10 cellular contexts compared by ENCODE assay signal in genomic region chr6:99416892-99417767, GRCh38. TPM values are rescaled to one million over a fixed set of nuclear protein-coding genes. Genes with fewer than 3 reads are reported as not detected.
DNase-seq lines count a peak whose midpoint lies in the region; ATAC-seq, FAIRE-seq and TF ChIP-seq lines count a peak whose summit lies in the region.
"Had no signal": no experiment of that assay in that cellular context is flagged by ENCODE, and none has a peak within 500 bp of the region (broad histone marks: within the 10 kb centered on the region; RNA-seq: fewer than 3 reads in every experiment).

No MANE protein-coding gene starts in this region.

- H3K27ac ChIP-seq in OCI-LY7 (ENCODE audit: low read depth, low read length, poor library complexity, severe bottlenecking) = no peak overlapping the region

- peaks cover 7% of the 10 kb centered on the region for H3K36me3 Mint-ChIP-seq in WTC11

- no peak for TF ChIP-seq POLR2A in GM12892 (IDR thresholded peaks at IDR 0.05; ENCODE audit: low read depth, low read length)

- CTCF ChIA-PET in OCI-LY7 (lab: Charles Lee; ENCODE audit: unreplicated experiment) = no interaction called here
- CTCF ChIA-PET in WTC11 (lab: Charles Lee) = no interaction called here

- H3K79me2 ChIP-seq in OCI-LY7 (ENCODE audit: insufficient read depth, low read depth, low read length) = peaks cover 100% of the 10 kb centered on the region

- no peak overlapping the region for H2AFZ ChIP-seq in OCI-LY7 (ENCODE audit: low read length)

- peaks cover 54% of the 10 kb centered on the region for H4K20me1 ChIP-seq in OCI-LY7 (ENCODE audit: insufficient read depth, low read length)

- H3K4me1 ChIP-seq in OCI-LY7 (ENCODE audit: insufficient read depth, low read length, poor library complexity, severe bottlenecking) = peaks cover 28% of the 10 kb centered on the region

- ATAC-seq in GM19395 (IDR thresholded peaks at IDR 0.05; ENCODE audit: unreplicated experiment) (peak; percentile 90), HG02970 (IDR thresholded peaks at IDR 0.05; ENCODE audit: low FRiP score, unreplicated experiment) (peak; percentile 77), WTC11 (no peak)

- H3K36me3 ChIP-seq in OCI-LY7 (ENCODE audit: insufficient read depth, low read length) = peaks cover 62% of the 10 kb centered on the region

- no peaks in the 10 kb centered on the region for H3K9me2 ChIP-seq in OCI-LY7 (ENCODE audit: insufficient read depth, low read length)

- DNase-seq in GM12892 (ENCODE audit: insufficient read length) (no peak), OCI-LY7 (ENCODE audit: low spot score) (peak; percentile 22), SHP77 treated with DMSO at 0.1 percent for 48 hours (lab: John Stamatoyannopoulos, UW) (no peak), WTC11 (ENCODE audit: low spot score) (no peak), DMS79 (lab: John Stamatoyannopoulos, UW) (no peak), NCI-H526 (lab: John Stamatoyannopoulos, UW) (no peak)
- DNase-seq: DMS53, hypothalamus had no signal

- H3K9me3 Mint-ChIP-seq in WTC11 = no peaks in the 10 kb centered on the region

- no peaks in the 10 kb centered on the region for H3K27me3 Mint-ChIP-seq in WTC11 (ENCODE audit: low read depth)

- BruUV-seq in OCI-LY7 (replicated peaks; lab: Mats Ljungman, UMichigan) = no TSS peak

- intact Hi-C loops in OCI-LY7 (cut with micrococcal nuclease; ENCODE audit: unreplicated experiment) = no loop called here

- POLR2A ChIA-PET in OCI-LY7 (lab: Charles Lee) = interaction anchor here (0.7 to 1.5 kb wide), 3 partner anchors 9 to 23 kb away, joined by 3 to 9 read pairs (median 5); no protein-coding TSS in a partner anchor
- POLR2A ChIA-PET in WTC11 (lab: Charles Lee) = interaction anchor here (0.7 kb wide), 3 partner anchors 41 to 65 kb away, joined by 6 read pairs; no protein-coding TSS in a partner anchor

- FAIRE-seq in GM12892 (lab: Jason Lieb, UNC) = peak; percentile 66

- no peak overlapping the region; the same call in 1 of the 2 replicates for H3K27ac Mint-ChIP-seq in WTC11

- no peak overlapping the region for H3K4me3 ChIP-seq in OCI-LY7 (ENCODE audit: low read depth, low read length, poor library complexity, severe bottlenecking)

- no peak overlapping the region for H3K4me3 Mint-ChIP-seq in WTC11

- H3K9me3 ChIP-seq in OCI-LY7 (ENCODE audit: low read length) = no peaks in the 10 kb centered on the region

- H3K4me1 Mint-ChIP-seq in WTC11 = peaks cover 22% of the 10 kb centered on the region

- TF ChIP-seq CTCF in OCI-LY7 (conservative IDR thresholded peaks at IDR 0.05; ENCODE audit: low read length) (no peak), WTC11 (IDR thresholded peaks at IDR 0.05) (no peak)

- H3K4me2 ChIP-seq in OCI-LY7 (ENCODE audit: low read length) = 0 out of 2 replicates have a peak overlapping the region, but pooled peaks have one; percentile 2

TF ChIP-seq in WTC11, 78 proteins besides CTCF, POLR2A, EP300 and RAD21 (continues in another document):
- no peak for TF ChIP-seq ZNF281 (CRISPR knock-in tag; IDR thresholded peaks at IDR 0.05)
- TF ChIP-seq AFF4 (CRISPR knock-in tag; IDR thresholded peaks at IDR 0.05; ENCODE audit: borderline replicate concordance) = no peak
- no peak for TF ChIP-seq ZNF263 (CRISPR knock-in tag; IDR thresholded peaks at IDR 0.05; ENCODE audit: low read depth)
- no peak for TF ChIP-seq RELA (CRISPR knock-in tag; IDR thresholded peaks at IDR 0.05; ENCODE audit: borderline replicate concordance)
- no peak for TF ChIP-seq NFE2L1 (CRISPR knock-in tag; IDR thresholded peaks at IDR 0.05)
- no peak for TF ChIP-seq ZNF512 (CRISPR knock-in tag; IDR thresholded peaks at IDR 0.05; ENCODE audit: borderline replicate concordance)
- TF ChIP-seq CDX4 (CRISPR knock-in tag; IDR thresholded peaks at IDR 0.05; ENCODE audit: borderline replicate concordance) = no peak
- TF ChIP-seq ZNF317 (CRISPR knock-in tag; IDR thresholded peaks at IDR 0.05; ENCODE audit: borderline replicate concordance, low read depth) = no peak
- TF ChIP-seq ZNF416 (CRISPR knock-in tag; IDR thresholded peaks at IDR 0.05) = no peak
- TF ChIP-seq IRF2 (CRISPR knock-in tag; IDR thresholded peaks at IDR 0.05; ENCODE audit: borderline replicate concordance, low read depth) = no peak
- no peak for TF ChIP-seq JAZF1 (CRISPR knock-in tag; IDR thresholded peaks at IDR 0.05)
- TF ChIP-seq ZBTB43 (CRISPR knock-in tag; IDR thresholded peaks at IDR 0.05) = no peak

RNA-seq across cellular contexts. Expression of gene PNISR, which starts 8.0 kb away (rescaled TPM):
- polyA plus RNA-seq in GM12892 (2012; ENCODE audit: missing spikeins) = 127 TPM
- total RNA-seq in OCI-LY7 (2014; rRNA removed; shearing (Covaris generic)) = 163 and 169 TPM in 2 replicates
- 176 and 201 TPM in 2 replicates for total RNA-seq in OCI-LY7 (2022)
- total RNA-seq in WTC11 (2021) = 150 to 156 TPM (median 155 TPM) in 3 replicates

RNA-seq across cellular contexts. Expression of gene COQ3, which starts 23.1 kb away (rescaled TPM):
- 17.9 TPM for polyA plus RNA-seq in GM12892 (2012; ENCODE audit: missing spikeins)
- 3.7 and 8.3 TPM in 2 replicates for total RNA-seq in OCI-LY7 (2014; rRNA removed; shearing (Covaris generic))
- total RNA-seq in OCI-LY7 (2022) = 10.9 and 11.1 TPM in 2 replicates
- total RNA-seq in WTC11 (2021) = 13.9 to 16.0 TPM (median 14.1 TPM) in 3 replicates
